ENCODE assay signal across 19 cellular contexts in genomic region chr10:21130683-21131442, GRCh38.
DNase-seq lines count a peak whose midpoint lies in the region; ATAC-seq, FAIRE-seq and TF ChIP-seq lines count a peak whose summit lies in the region.
"Had no signal": no experiment of that assay in that cellular context is flagged by ENCODE, and none has a peak within 500 bp of the region (broad histone marks: within the 10 kb centered on the region; RNA-seq: fewer than 3 reads in every experiment).

No MANE protein-coding gene starts in this region.

- H3K4me2 ChIP-seq in A549 = peak overlapping the region; percentile 12

- TF ChIP-seq CTCF in A549 (IDR thresholded peaks at IDR 0.05) (no peak), pancreas (IDR thresholded peaks at IDR 0.05) (no peak)

- peak; percentile 85 for FAIRE-seq in A549 (lab: Jason Lieb, UNC)
- no peak for FAIRE-seq in pancreas (lab: Jason Lieb, UNC)
- FAIRE-seq: D721Med, GM12891 had no signal

- POLR2A ChIA-PET in A549 (lab: Yijun Ruan, JAX) = interaction anchor here (1.0 kb wide), 1 partner anchor 34 kb away, joined by 3 read pairs; no protein-coding TSS in a partner anchor

- 87% methylated on average over 3 of the region's 3 CpGs for WGBS in A549 (ENCODE audit: missing lambda C conversion rate)
- 78 to 93% methylated on average over 3 of the region's 3 CpGs for WGBS in pancreas, 2 donors

- TF ChIP-seq EP300 in A549 (IDR thresholded peaks at IDR 0.05) = no peak

- H3K4me3 ChIP-seq in A549 (no peak overlapping the region), pancreas (no peak overlapping the region)

- H3K36me3 ChIP-seq in pancreas = no peaks in the 10 kb centered on the region
- H3K36me3 ChIP-seq: BE2C had no signal

- TF ChIP-seq POLR2A in A549 (IDR thresholded peaks at IDR 0.05; ENCODE audit: low read length) = no peak

- intact Hi-C loops in pancreas (cut with DNase I) = no loop called here

- TF ChIP-seq RAD21 in A549 (conservative IDR thresholded peaks at IDR 0.05 in 1 of 2, IDR thresholded peaks at IDR 0.05 in 1 of 2) = no peak

- no peaks in the 10 kb centered on the region for H3K27me3 ChIP-seq in pancreas
- H3K27me3 ChIP-seq: BE2C had no signal

- DNase-seq in A549 (ENCODE audit: low read depth in 1 of 2, low spot score in 1 of 2) = no peak
- DNase-seq in pancreas = no peak
- DNase-seq in HCEC 1CT = no peak
- no peak for DNase-seq in HUDEP-2 (lab: John Stamatoyannopoulos, UW; ENCODE audit: unreplicated experiment in 76 of 76)
- no peak for DNase-seq in stimulated activated CD4-positive, alpha-beta T cell treated with anti-CD3 and anti-CD28 coated beads, Interleukin-2, amount 100 ng/mL, for 48 hours
- DNase-seq: BE2C; CD4-positive, alpha-beta memory T cell; DMS153; DMS79 treated with DMSO at 0.1 percent for 48 hours; EL; GOT3; H9; KBM-7 had no signal

- H3K9me3 ChIP-seq in A549 = peaks cover 9% of the 10 kb centered on the region; the same call in 1 of the 3 replicates
- H3K9me3 ChIP-seq in pancreas = no peaks in the 10 kb centered on the region
- H3K9me3 ChIP-seq: BE2C had no signal

- CTCF ChIA-PET in A549 (lab: Yijun Ruan, JAX) = no interaction called here

- H3K4me1 ChIP-seq in A549 = peaks cover 40% of the 10 kb centered on the region
- peaks cover 4 to 16% (median 12%) of the 10 kb centered on the region in 3 donors for H3K4me1 ChIP-seq in pancreas
- H3K4me1 ChIP-seq: BE2C had no signal

- peak overlapping the region; percentile 2 to 15; a peak in 3 of 6 replicates for H3K27ac ChIP-seq in A549
- H3K27ac ChIP-seq in pancreas = no peak overlapping the region
- H3K27ac ChIP-seq: C4-2B, HL-60 had no signal

- ATAC-seq in A549 (no peak), GM18909 (IDR thresholded peaks at IDR 0.05; ENCODE audit: poor library complexity, unreplicated experiment) (peak; percentile 65), HG02759 (IDR thresholded peaks at IDR 0.05; ENCODE audit: unreplicated experiment) (peak; percentile 43), pancreas (peak in 3 of 4 donors; percentile 35 to 53 (median 40))

TF ChIP-seq in A549, 52 proteins besides CTCF, POLR2A, EP300 and RAD21:
- TF ChIP-seq NR3C1 (IDR thresholded peaks at IDR 0.05) (no peak), SREBF2 (IDR thresholded peaks at IDR 0.05) (no peak), ZFP36 (IDR thresholded peaks at IDR 0.05; ENCODE audit: borderline replicate concordance, partially characterized antibody) (no peak), ESRRA (IDR thresholded peaks at IDR 0.05; ENCODE audit: borderline replicate concordance, low read length) (no peak), MYC (IDR thresholded peaks at IDR 0.05; ENCODE audit: borderline replicate concordance, low read length) (no peak), CBX8 (IDR thresholded peaks at IDR 0.05) (no peak), FOSL2 (IDR thresholded peaks at IDR 0.05) (no peak), FOSL2 (CRISPR knock-in tag; IDR thresholded peaks at IDR 0.05) (no peak), HDAC2 (IDR thresholded peaks at IDR 0.05) (no peak), KDM5A (IDR thresholded peaks at IDR 0.05) (no peak), RNF2 (IDR thresholded peaks at IDR 0.05; ENCODE audit: borderline replicate concordance, low read depth) (no peak), ELK1 (IDR thresholded peaks at IDR 0.05; ENCODE audit: low read depth, low read length) (no peak), TP53 (CRISPR knock-in tag; IDR thresholded peaks at IDR 0.05) (no peak), MAFK (IDR thresholded peaks at IDR 0.05; ENCODE audit: partially characterized antibody) (no peak), CHD2 (IDR thresholded peaks at IDR 0.05; ENCODE audit: low read length, partially characterized antibody) (no peak), HMGXB4 (CRISPR knock-in tag; IDR thresholded peaks at IDR 0.05; ENCODE audit: borderline replicate concordance) (no peak), CEBPB (IDR thresholded peaks at IDR 0.05) (no peak), KDM1A (IDR thresholded peaks at IDR 0.05; ENCODE audit: low read depth) (no peak)

Comparison
In these comparisons a context has a peak if more than half of its experiments do, and no peak if none do; other contexts are left out.
1. ATAC-seq: peak in GM18909 (single experiment), HG02759 (single experiment) and pancreas (3 of 4); none in A549 (0 of 2).
2. H3K27ac ChIP-seq: peak in A549 (2 of 2); none in pancreas (0 of 4).